Comparison of ENCODE assay signal across 2 cellular contexts in genomic region chr16:89655062-89655643, GRCh38.
TF ChIP-seq lines count a peak whose summit lies in the region.

No MANE protein-coding gene starts in this region.

TF ChIP-seq in SK-N-SH, 30 proteins besides CTCF, POLR2A, EP300 and RAD21:
- TF ChIP-seq FOSL2 (IDR thresholded peaks at IDR 0.05; ENCODE audit: borderline replicate concordance, low read depth) (no peak), SMC3 (IDR thresholded peaks at IDR 0.05; ENCODE audit: low read depth, low read length) (no peak), USF1 (IDR thresholded peaks at IDR 0.05; ENCODE audit: borderline replicate concordance, low read depth) (no peak), CHD2 (IDR thresholded peaks at IDR 0.05; ENCODE audit: low read length, partially characterized antibody) (no peak)

TF ChIP-seq in SK-N-SH treated with all-trans-retinoic acid at 6 μM for 48 hours, 23 proteins besides CTCF, POLR2A, EP300 and RAD21:
- TF ChIP-seq BACH2 (CRISPR knock-in tag; IDR thresholded peaks at IDR 0.05; ENCODE audit: borderline replicate concordance) = no peak
- TF ChIP-seq ZNF70 (CRISPR knock-in tag; IDR thresholded peaks at IDR 0.05) = no peak
- no peak for TF ChIP-seq ZNF8 (CRISPR knock-in tag; IDR thresholded peaks at IDR 0.05)
- no peak for TF ChIP-seq RARB (CRISPR knock-in tag; IDR thresholded peaks at IDR 0.05)
- TF ChIP-seq TCF4 (CRISPR knock-in tag; IDR thresholded peaks at IDR 0.05; ENCODE audit: borderline replicate concordance) = no peak
- TF ChIP-seq CSRNP3 (CRISPR knock-in tag; IDR thresholded peaks at IDR 0.05) = no peak
- TF ChIP-seq OSR1 (CRISPR knock-in tag; IDR thresholded peaks at IDR 0.05) = no peak
- no peak for TF ChIP-seq ISL1 (CRISPR knock-in tag; IDR thresholded peaks at IDR 0.05)
- no peak for TF ChIP-seq GLIS3 (CRISPR knock-in tag; IDR thresholded peaks at IDR 0.05)
- TF ChIP-seq ZFP30 (CRISPR knock-in tag; IDR thresholded peaks at IDR 0.05) = no peak
- TF ChIP-seq PPARA (CRISPR knock-in tag; IDR thresholded peaks at IDR 0.05; ENCODE audit: borderline replicate concordance) = no peak
- no peak for TF ChIP-seq ZC3H10 (CRISPR knock-in tag; IDR thresholded peaks at IDR 0.05)
- TF ChIP-seq, protein P1, sequence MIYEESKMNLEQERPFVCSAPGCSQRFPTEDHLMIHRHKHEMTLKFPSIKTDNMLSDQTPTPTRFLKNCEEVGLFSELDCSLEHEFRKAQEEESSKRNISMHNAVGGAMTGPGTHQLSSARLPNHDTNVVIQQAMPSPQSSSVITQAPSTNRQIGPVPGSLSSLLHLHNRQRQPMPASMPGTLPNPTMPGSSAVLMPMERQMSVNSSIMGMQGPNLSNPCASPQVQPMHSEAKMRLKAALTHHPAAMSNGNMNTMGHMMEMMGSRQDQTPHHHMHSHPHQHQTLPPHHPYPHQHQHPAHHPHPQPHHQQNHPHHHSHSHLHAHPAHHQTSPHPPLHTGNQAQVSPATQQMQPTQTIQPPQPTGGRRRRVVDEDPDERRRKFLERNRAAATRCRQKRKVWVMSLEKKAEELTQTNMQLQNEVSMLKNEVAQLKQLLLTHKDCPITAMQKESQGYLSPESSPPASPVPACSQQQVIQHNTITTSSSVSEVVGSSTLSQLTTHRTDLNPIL (CRISPR knock-in tag; IDR thresholded peaks at IDR 0.05; ENCODE audit: low read depth) = no peak
- no peak for TF ChIP-seq ZFP3 (CRISPR knock-in tag; IDR thresholded peaks at IDR 0.05)
- no peak for TF ChIP-seq ZNF565 (CRISPR knock-in tag; conservative IDR thresholded peaks at IDR 0.05; ENCODE audit: low read depth)
- TF ChIP-seq, protein P2, sequence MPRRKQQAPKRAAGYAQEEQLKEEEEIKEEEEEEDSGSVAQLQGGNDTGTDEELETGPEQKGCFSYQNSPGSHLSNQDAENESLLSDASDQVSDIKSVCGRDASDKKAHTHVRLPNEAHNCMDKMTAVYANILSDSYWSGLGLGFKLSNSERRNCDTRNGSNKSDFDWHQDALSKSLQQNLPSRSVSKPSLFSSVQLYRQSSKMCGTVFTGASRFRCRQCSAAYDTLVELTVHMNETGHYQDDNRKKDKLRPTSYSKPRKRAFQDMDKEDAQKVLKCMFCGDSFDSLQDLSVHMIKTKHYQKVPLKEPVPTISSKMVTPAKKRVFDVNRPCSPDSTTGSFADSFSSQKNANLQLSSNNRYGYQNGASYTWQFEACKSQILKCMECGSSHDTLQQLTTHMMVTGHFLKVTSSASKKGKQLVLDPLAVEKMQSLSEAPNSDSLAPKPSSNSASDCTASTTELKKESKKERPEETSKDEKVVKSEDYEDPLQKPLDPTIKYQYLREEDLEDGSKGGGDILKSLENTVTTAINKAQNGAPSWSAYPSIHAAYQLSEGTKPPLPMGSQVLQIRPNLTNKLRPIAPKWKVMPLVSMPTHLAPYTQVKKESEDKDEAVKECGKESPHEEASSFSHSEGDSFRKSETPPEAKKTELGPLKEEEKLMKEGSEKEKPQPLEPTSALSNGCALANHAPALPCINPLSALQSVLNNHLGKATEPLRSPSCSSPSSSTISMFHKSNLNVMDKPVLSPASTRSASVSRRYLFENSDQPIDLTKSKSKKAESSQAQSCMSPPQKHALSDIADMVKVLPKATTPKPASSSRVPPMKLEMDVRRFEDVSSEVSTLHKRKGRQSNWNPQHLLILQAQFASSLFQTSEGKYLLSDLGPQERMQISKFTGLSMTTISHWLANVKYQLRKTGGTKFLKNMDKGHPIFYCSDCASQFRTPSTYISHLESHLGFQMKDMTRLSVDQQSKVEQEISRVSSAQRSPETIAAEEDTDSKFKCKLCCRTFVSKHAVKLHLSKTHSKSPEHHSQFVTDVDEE (CRISPR knock-in tag; IDR thresholded peaks at IDR 0.05) = no peak
